ENCODE assay signal across 1 cellular context in genomic region chr2:15591373-15591691, GRCh38.
TF ChIP-seq lines count a peak whose summit lies in the region.

No MANE protein-coding gene starts in this region.

TF ChIP-seq in K562, 482 proteins besides CTCF, POLR2A, EP300 and RAD21 (continues in another document):
- TF ChIP-seq ZFPM2 (CRISPR knock-in tag; IDR thresholded peaks at IDR 0.05), result no peak
- TF ChIP-seq, protein P1, sequence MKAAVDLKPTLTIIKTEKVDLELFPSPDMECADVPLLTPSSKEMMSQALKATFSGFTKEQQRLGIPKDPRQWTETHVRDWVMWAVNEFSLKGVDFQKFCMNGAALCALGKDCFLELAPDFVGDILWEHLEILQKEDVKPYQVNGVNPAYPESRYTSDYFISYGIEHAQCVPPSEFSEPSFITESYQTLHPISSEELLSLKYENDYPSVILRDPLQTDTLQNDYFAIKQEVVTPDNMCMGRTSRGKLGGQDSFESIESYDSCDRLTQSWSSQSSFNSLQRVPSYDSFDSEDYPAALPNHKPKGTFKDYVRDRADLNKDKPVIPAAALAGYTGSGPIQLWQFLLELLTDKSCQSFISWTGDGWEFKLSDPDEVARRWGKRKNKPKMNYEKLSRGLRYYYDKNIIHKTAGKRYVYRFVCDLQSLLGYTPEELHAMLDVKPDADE (conservative IDR thresholded peaks at IDR 0.05; ENCODE audit: control insufficient read depth, low read depth, low read length), result no peak
- no peak for TF ChIP-seq U2AF1 (optimal IDR thresholded peaks at IDR 0.05; ENCODE audit: low read depth, low read length)
- TF ChIP-seq ADNP (tag; IDR thresholded peaks at IDR 0.05), result no peak
- TF ChIP-seq MED1 (CRISPR knock-in tag; IDR thresholded peaks at IDR 0.05; ENCODE audit: borderline replicate concordance), result no peak
- 0 out of 2 replicates have a peak, but pooled peaks have one; percentile 20 for TF ChIP-seq HINFP (tag; conservative IDR thresholded peaks at IDR 0.05; ENCODE audit: low read depth)
- TF ChIP-seq, protein P2, sequence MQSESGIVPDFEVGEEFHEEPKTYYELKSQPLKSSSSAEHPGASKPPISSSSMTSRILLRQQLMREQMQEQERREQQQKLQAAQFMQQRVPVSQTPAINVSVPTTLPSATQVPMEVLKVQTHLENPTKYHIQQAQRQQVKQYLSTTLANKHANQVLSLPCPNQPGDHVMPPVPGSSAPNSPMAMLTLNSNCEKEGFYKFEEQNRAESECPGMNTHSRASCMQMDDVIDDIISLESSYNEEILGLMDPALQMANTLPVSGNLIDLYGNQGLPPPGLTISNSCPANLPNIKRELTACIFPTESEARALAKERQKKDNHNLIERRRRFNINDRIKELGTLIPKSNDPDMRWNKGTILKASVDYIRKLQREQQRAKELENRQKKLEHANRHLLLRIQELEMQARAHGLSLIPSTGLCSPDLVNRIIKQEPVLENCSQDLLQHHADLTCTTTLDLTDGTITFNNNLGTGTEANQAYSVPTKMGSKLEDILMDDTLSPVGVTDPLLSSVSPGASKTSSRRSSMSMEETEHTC (IDR thresholded peaks at IDR 0.05), result no peak
- no peak for TF ChIP-seq MCM3 (IDR thresholded peaks at IDR 0.05)
- no peak for TF ChIP-seq SIX5 (IDR thresholded peaks at IDR 0.05; ENCODE audit: borderline replicate concordance in 1 of 2, insufficient read depth in 1 of 2, low read depth in 1 of 2, low read length in 2 of 2)
- TF ChIP-seq COPS2 (conservative IDR thresholded peaks at IDR 0.05), result no peak
- TF ChIP-seq ZNF436 (CRISPR knock-in tag; IDR thresholded peaks at IDR 0.05), result no peak
- TF ChIP-seq PTBP1 (IDR thresholded peaks at IDR 0.05; ENCODE audit: low read depth, low read length), result no peak
- TF ChIP-seq EHMT2 (IDR thresholded peaks at IDR 0.05), result no peak
- TF ChIP-seq CBFA2T2 (conservative IDR thresholded peaks at IDR 0.05), result peak; percentile 40; the same call in 1 of the 2 replicates
- TF ChIP-seq, protein P3, sequence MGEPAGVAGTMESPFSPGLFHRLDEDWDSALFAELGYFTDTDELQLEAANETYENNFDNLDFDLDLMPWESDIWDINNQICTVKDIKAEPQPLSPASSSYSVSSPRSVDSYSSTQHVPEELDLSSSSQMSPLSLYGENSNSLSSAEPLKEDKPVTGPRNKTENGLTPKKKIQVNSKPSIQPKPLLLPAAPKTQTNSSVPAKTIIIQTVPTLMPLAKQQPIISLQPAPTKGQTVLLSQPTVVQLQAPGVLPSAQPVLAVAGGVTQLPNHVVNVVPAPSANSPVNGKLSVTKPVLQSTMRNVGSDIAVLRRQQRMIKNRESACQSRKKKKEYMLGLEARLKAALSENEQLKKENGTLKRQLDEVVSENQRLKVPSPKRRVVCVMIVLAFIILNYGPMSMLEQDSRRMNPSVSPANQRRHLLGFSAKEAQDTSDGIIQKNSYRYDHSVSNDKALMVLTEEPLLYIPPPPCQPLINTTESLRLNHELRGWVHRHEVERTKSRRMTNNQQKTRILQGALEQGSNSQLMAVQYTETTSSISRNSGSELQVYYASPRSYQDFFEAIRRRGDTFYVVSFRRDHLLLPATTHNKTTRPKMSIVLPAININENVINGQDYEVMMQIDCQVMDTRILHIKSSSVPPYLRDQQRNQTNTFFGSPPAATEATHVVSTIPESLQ (CRISPR knock-in tag; IDR thresholded peaks at IDR 0.05), result peak; percentile 89
- TF ChIP-seq TEAD4 (IDR thresholded peaks at IDR 0.05; ENCODE audit: low read length), result no peak; the same call in 1 of the 2 replicates
- no peak for TF ChIP-seq TEAD4 (CRISPR knock-in tag; IDR thresholded peaks at IDR 0.05; ENCODE audit: borderline replicate concordance)
- no peak for TF ChIP-seq TSHZ1 (CRISPR knock-in tag; IDR thresholded peaks at IDR 0.05)
- TF ChIP-seq XRCC4 (IDR thresholded peaks at IDR 0.05; ENCODE audit: extremely low read depth, insufficient read depth, insufficient read length), result no peak
- TF ChIP-seq ZBTB8A (IDR thresholded peaks at IDR 0.05; ENCODE audit: partially characterized antibody), result no peak
- no peak for TF ChIP-seq PHF21A (IDR thresholded peaks at IDR 0.05; ENCODE audit: borderline replicate concordance, low read depth)
- TF ChIP-seq TBL1XR1 (IDR thresholded peaks at IDR 0.05; ENCODE audit: low read length in 2 of 2), result no peak
- no peak for TF ChIP-seq CCAR2 (IDR thresholded peaks at IDR 0.05; ENCODE audit: low read depth, low read length)
- TF ChIP-seq, protein P4, sequence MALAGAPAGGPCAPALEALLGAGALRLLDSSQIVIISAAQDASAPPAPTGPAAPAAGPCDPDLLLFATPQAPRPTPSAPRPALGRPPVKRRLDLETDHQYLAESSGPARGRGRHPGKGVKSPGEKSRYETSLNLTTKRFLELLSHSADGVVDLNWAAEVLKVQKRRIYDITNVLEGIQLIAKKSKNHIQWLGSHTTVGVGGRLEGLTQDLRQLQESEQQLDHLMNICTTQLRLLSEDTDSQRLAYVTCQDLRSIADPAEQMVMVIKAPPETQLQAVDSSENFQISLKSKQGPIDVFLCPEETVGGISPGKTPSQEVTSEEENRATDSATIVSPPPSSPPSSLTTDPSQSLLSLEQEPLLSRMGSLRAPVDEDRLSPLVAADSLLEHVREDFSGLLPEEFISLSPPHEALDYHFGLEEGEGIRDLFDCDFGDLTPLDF (CRISPR knock-in tag; IDR thresholded peaks at IDR 0.05), result no peak; the same call in 1 of the 2 replicates
- no peak for TF ChIP-seq BRF1 (IDR thresholded peaks at IDR 0.05; ENCODE audit: borderline replicate concordance, extremely low read depth, insufficient read length)
- no peak for TF ChIP-seq ZNF318 (IDR thresholded peaks at IDR 0.05; ENCODE audit: borderline replicate concordance in 1 of 2, low read depth in 1 of 2)
- no peak for TF ChIP-seq FIP1L1 (IDR thresholded peaks at IDR 0.05; ENCODE audit: low read depth, low read length, poor library complexity, severe bottlenecking)
- peak; percentile 49 for TF ChIP-seq SAP30 (IDR thresholded peaks at IDR 0.05; ENCODE audit: borderline replicate concordance, insufficient read depth, low read depth, low read length, poor library complexity, severe bottlenecking)
- TF ChIP-seq ZNF639 (CRISPR knock-in tag; conservative IDR thresholded peaks at IDR 0.05 in 1 of 2, IDR thresholded peaks at IDR 0.05 in 1 of 2), result no peak
- TF ChIP-seq RAD51 (IDR thresholded peaks at IDR 0.05; ENCODE audit: borderline replicate concordance, low read depth), result no peak
- peak; percentile 43 for TF ChIP-seq BRD9 (IDR thresholded peaks at IDR 0.05; ENCODE audit: low read depth, partially characterized antibody)
- TF ChIP-seq, protein P5, sequence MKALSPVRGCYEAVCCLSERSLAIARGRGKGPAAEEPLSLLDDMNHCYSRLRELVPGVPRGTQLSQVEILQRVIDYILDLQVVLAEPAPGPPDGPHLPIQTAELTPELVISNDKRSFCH (CRISPR knock-in tag; IDR thresholded peaks at IDR 0.05), result no peak
- TF ChIP-seq, protein P5 (tag; IDR thresholded peaks at IDR 0.05), result no peak
- no peak for TF ChIP-seq FOXP1 (CRISPR knock-in tag; IDR thresholded peaks at IDR 0.05)
